Comparison of ENCODE assay signal across 21 cellular contexts in the genomic region with DNA sequence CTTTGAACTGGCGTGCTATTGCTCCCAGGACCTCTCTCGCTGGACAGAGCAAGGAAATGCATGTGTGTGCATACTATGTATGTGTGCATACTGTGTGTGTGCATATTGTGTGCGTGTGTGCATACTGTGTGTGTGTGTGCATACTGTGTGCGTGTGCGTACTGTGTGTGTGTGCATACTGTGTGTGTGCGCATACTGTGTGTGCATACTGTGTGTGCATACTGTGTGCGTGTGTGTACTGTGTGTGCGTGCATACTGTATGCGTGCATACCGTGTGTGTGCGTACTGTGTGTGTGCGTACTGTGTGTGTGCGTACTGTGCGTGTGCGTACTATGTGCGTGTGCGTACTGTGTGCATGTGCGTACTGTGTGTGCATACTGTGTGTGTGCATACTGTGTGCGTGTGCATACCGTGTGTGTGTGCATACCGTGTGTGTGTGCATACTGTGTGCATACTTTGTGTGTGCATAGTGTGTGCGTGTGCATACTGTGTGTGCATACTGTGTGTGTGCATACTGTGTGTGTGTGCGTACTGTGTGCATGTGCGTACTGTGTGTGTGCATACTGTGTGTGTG.
DNase-seq lines count a peak whose midpoint lies in the region; ATAC-seq, FAIRE-seq and TF ChIP-seq lines count a peak whose summit lies in the region.
"Had no signal": no experiment of that assay in that cellular context is flagged by ENCODE, and none has a peak within 500 bp of the region (broad histone marks: within the 10 kb centered on the region; RNA-seq: fewer than 3 reads in every experiment).

No MANE protein-coding gene starts in this region.

- H3K4me1 ChIP-seq in GM23338 (ENCODE audit: insufficient read depth), result no peaks in the 10 kb centered on the region
- H3K4me1 ChIP-seq: SJSA1 had no signal

- peaks cover 42% of the 10 kb centered on the region for H3K79me2 ChIP-seq in GM23338 (replicated peaks; ENCODE audit: insufficient read depth)

- no peaks in the 10 kb centered on the region for H3K9me3 Mint-ChIP-seq in GM23338
- H3K9me3 Mint-ChIP-seq in WTC11, result no peaks in the 10 kb centered on the region
- H3K9me3 Mint-ChIP-seq: HFFc6 had no signal

- H2AFZ ChIP-seq in GM23338, result no peak overlapping the region

- H3K36me3 Mint-ChIP-seq in GM23338 (ENCODE audit: low read depth) (no peaks in the 10 kb centered on the region; the same call in 2 of the 3 replicates), WTC11 (no peaks in the 10 kb centered on the region)

- CTCF ChIA-PET in WTC11 (lab: Charles Lee), result interaction anchor here (2.3 to 2.7 kb wide), 2 partner anchors 16 to 265 kb away, joined by 7 to 13 read pairs; no protein-coding TSS in a partner anchor

- no peak for ATAC-seq in GM23338
- ATAC-seq in WTC11, result no peak
- no peak for ATAC-seq in HG03135 (IDR thresholded peaks at IDR 0.05; ENCODE audit: unreplicated experiment)
- ATAC-seq in GM18867 (IDR thresholded peaks at IDR 0.05; ENCODE audit: unreplicated experiment), result no peak
- ATAC-seq: Right ventricle myocardium inferior had no signal

- H3K27ac Mint-ChIP-seq in GM23338, result peak overlapping the region; percentile 83
- H3K27ac Mint-ChIP-seq in WTC11, result no peak overlapping the region
- H3K27ac Mint-ChIP-seq: CD4-positive, CD25-positive, alpha-beta regulatory T cell; HFFc6 had no signal

- DNase-seq in GM23338 (ENCODE audit: low spot score), result no peak
- no peak for DNase-seq in WTC11 (ENCODE audit: low spot score)
- peak; percentile 47 for DNase-seq in islet precursor cell
- no peak for DNase-seq in urothelium cell line (ENCODE audit: low spot score)
- no peak for DNase-seq in NCI-H1105 treated with DMSO at 0.1 percent for 48 hours (lab: John Stamatoyannopoulos, UW)
- DNase-seq: CD4-positive, CD25-positive, alpha-beta regulatory T cell; DMS79; HFFc6; MV-4-11; NCI-H1694; NCI-H2081; NCI-H2171; NCI-H524; NCI-H82; OCI-M1; T-helper 1 cell had no signal

- H3K4me3 Mint-ChIP-seq in GM23338, result no peak overlapping the region
- no peak overlapping the region for H3K4me3 Mint-ChIP-seq in WTC11
- H3K4me3 Mint-ChIP-seq: CD4-positive, CD25-positive, alpha-beta regulatory T cell; HFFc6 had no signal

- H3K36me3 ChIP-seq in GM23338 (ENCODE audit: insufficient read depth), result no peaks in the 10 kb centered on the region

- H3K27ac ChIP-seq in GM23338 (ENCODE audit: low read depth), result no peak overlapping the region
- H3K27ac ChIP-seq: SJSA1 had no signal

- peaks cover 21% of the 10 kb centered on the region for H3K4me1 Mint-ChIP-seq in GM23338
- H3K4me1 Mint-ChIP-seq in WTC11, result peaks cover 19% of the 10 kb centered on the region

- H3K9me2 ChIP-seq in GM23338 (ENCODE audit: insufficient read depth), result no peaks in the 10 kb centered on the region

- no peak overlapping the region for H3K4me3 ChIP-seq in GM23338
- H3K4me3 ChIP-seq: SJSA1 had no signal

- no peaks in the 10 kb centered on the region for H3K27me3 ChIP-seq in GM23338 (ENCODE audit: insufficient read depth)
- H3K27me3 ChIP-seq: SJSA1 had no signal

- H3K4me2 ChIP-seq in GM23338, result no peak overlapping the region

- peaks cover 11% of the 10 kb centered on the region; the same call in 1 of the 2 replicates for H4K20me1 ChIP-seq in GM23338 (replicated peaks; ENCODE audit: insufficient read depth)

- peak; percentile 100 for FAIRE-seq in urothelium cell line (lab: Jason Lieb, UNC)
- FAIRE-seq: RCC 7860 had no signal

- H3K27me3 Mint-ChIP-seq in GM23338 (ENCODE audit: insufficient read depth, low read depth, poor library complexity) (peaks cover 4% of the 10 kb centered on the region), WTC11 (ENCODE audit: low read depth) (no peaks in the 10 kb centered on the region)
- H3K27me3 Mint-ChIP-seq: CD4-positive, CD25-positive, alpha-beta regulatory T cell had no signal

- POLR2A ChIA-PET in WTC11 (lab: Charles Lee), result no interaction called here

- TF ChIP-seq CTCF in GM23338 (conservative IDR thresholded peaks at IDR 0.05; ENCODE audit: low read depth in 2 of 2), result no peak
- TF ChIP-seq CTCF in WTC11 (IDR thresholded peaks at IDR 0.05), result no peak

- no peaks in the 10 kb centered on the region for H3F3A ChIP-seq in GM23338 (replicated peaks; ENCODE audit: low read depth)

TF ChIP-seq in WTC11, 78 proteins besides CTCF, POLR2A, EP300 and RAD21:
- TF ChIP-seq, protein P1, sequence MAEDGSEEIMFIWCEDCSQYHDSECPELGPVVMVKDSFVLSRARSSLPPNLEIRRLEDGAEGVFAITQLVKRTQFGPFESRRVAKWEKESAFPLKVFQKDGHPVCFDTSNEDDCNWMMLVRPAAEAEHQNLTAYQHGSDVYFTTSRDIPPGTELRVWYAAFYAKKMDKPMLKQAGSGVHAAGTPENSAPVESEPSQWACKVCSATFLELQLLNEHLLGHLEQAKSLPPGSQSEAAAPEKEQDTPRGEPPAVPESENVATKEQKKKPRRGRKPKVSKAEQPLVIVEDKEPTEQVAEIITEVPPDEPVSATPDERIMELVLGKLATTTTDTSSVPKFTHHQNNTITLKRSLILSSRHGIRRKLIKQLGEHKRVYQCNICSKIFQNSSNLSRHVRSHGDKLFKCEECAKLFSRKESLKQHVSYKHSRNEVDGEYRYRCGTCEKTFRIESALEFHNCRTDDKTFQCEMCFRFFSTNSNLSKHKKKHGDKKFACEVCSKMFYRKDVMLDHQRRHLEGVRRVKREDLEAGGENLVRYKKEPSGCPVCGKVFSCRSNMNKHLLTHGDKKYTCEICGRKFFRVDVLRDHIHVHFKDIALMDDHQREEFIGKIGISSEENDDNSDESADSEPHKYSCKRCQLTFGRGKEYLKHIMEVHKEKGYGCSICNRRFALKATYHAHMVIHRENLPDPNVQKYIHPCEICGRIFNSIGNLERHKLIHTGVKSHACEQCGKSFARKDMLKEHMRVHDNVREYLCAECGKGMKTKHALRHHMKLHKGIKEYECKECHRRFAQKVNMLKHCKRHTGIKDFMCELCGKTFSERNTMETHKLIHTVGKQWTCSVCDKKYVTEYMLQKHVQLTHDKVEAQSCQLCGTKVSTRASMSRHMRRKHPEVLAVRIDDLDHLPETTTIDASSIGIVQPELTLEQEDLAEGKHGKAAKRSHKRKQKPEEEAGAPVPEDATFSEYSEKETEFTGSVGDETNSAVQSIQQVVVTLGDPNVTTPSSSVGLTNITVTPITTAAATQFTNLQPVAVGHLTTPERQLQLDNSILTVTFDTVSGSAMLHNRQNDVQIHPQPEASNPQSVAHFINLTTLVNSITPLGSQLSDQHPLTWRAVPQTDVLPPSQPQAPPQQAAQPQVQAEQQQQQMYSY (CRISPR knock-in tag; IDR thresholded peaks at IDR 0.05), result no peak
- TF ChIP-seq ZBTB21 (CRISPR knock-in tag; IDR thresholded peaks at IDR 0.05; ENCODE audit: borderline replicate concordance), result peak; percentile 56; the same call in 1 of the 2 replicates
